1 cellular context compared by ENCODE assay signal in the genomic region with DNA sequence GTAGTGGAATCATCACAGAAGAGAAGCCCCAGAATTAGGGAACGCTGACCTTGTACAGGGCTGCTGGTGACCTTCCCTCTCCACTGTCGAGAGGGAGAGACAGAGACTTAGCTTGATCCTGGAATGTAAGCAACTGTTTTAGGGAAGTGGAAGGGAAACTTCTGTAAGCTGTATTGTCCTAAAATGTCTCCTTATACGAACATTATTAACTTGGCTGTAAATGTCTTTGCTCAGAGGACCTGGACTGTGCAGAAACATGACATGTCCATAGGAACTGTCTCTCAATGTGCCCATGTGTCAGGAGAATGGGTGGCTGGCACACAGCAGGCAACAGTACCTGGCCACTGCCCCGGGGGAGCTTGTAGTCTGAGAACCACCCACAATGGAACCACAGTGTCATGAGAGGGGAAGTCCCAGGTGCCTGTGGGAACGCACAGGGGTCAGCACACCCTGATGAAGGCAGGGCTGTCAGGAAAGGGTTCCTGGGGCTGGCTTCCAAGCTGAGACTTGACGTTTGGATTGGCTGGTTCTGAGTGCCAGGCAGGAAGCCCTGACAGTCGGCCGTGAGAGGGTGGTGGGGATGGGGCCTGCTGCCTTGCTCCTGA.
A peak's percentile ranks its signal among the peaks of the same experiment; 100 is the strongest.
TF ChIP-seq lines count a peak whose summit lies in the region.

No MANE protein-coding gene starts in this region.

TF ChIP-seq in K562, 482 proteins besides CTCF, POLR2A, EP300 and RAD21 (continued from another document):
- TF ChIP-seq, protein P1, sequence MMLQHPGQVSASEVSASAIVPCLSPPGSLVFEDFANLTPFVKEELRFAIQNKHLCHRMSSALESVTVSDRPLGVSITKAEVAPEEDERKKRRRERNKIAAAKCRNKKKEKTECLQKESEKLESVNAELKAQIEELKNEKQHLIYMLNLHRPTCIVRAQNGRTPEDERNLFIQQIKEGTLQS (IDR thresholded peaks at IDR 0.05): no peak
- TF ChIP-seq, protein P1 (CRISPR knock-in tag; conservative IDR thresholded peaks at IDR 0.05): no peak
- TF ChIP-seq POLR2AphosphoS5 (IDR thresholded peaks at IDR 0.05; ENCODE audit: control insufficient read depth, insufficient read depth, low read depth, low read length): no peak
- TF ChIP-seq CTBP1 (IDR thresholded peaks at IDR 0.05; ENCODE audit: borderline replicate concordance): no peak
- TF ChIP-seq, protein P2, sequence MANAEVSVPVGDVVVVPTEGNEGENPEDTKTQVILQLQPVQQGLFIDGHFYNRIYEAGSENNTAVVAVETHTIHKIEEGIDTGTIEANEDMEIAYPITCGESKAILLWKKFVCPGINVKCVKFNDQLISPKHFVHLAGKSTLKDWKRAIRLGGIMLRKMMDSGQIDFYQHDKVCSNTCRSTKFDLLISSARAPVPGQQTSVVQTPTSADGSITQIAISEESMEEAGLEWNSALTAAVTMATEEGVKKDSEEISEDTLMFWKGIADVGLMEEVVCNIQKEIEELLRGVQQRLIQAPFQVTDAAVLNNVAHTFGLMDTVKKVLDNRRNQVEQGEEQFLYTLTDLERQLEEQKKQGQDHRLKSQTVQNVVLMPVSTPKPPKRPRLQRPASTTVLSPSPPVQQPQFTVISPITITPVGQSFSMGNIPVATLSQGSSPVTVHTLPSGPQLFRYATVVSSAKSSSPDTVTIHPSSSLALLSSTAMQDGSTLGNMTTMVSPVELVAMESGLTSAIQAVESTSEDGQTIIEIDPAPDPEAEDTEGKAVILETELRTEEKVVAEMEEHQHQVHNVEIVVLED (CRISPR knock-in tag; IDR thresholded peaks at IDR 0.05): no peak
- no peak for TF ChIP-seq ZNF445 (CRISPR knock-in tag; IDR thresholded peaks at IDR 0.05; ENCODE audit: low read depth)
- TF ChIP-seq CCAR2 (IDR thresholded peaks at IDR 0.05; ENCODE audit: low read depth, low read length): no peak
- no peak for TF ChIP-seq ZKSCAN8 (CRISPR knock-in tag; IDR thresholded peaks at IDR 0.05)
- no peak for TF ChIP-seq HDAC6 (IDR thresholded peaks at IDR 0.05; ENCODE audit: low read depth, low read length)
- TF ChIP-seq SPI1 (IDR thresholded peaks at IDR 0.05; ENCODE audit: borderline replicate concordance, low read depth, low read length): peak; percentile 74
- peak; percentile 56; the same call in 1 of the 2 replicates for TF ChIP-seq DMBX1 (CRISPR knock-in tag; IDR thresholded peaks at IDR 0.05; ENCODE audit: borderline replicate concordance)
- 0 out of 2 replicates have a peak, but pooled peaks have one; percentile 25 for TF ChIP-seq SMAD4 (CRISPR knock-in tag; conservative IDR thresholded peaks at IDR 0.05)
- no peak for TF ChIP-seq SMARCA4 (IDR thresholded peaks at IDR 0.05)
- TF ChIP-seq MXI1 (IDR thresholded peaks at IDR 0.05; ENCODE audit: low read depth, low read length): no peak
- no peak for TF ChIP-seq ZC3H4 (CRISPR knock-in tag; IDR thresholded peaks at IDR 0.05; ENCODE audit: borderline replicate concordance)
- TF ChIP-seq CXXC5 (CRISPR knock-in tag; IDR thresholded peaks at IDR 0.05): peak; percentile 19; the same call in 1 of the 2 replicates
- no peak for TF ChIP-seq SMAD3 (CRISPR knock-in tag; conservative IDR thresholded peaks at IDR 0.05)
- no peak for TF ChIP-seq ZNF41 (CRISPR knock-in tag; conservative IDR thresholded peaks at IDR 0.05)
- TF ChIP-seq DACH1 (IDR thresholded peaks at IDR 0.05; ENCODE audit: partially characterized antibody): no peak
- TF ChIP-seq BRF1 (IDR thresholded peaks at IDR 0.05; ENCODE audit: borderline replicate concordance, extremely low read depth, insufficient read length): no peak
- no peak for TF ChIP-seq BRCA1 (IDR thresholded peaks at IDR 0.05)
- no peak for TF ChIP-seq BRCA1 (CRISPR knock-in tag; IDR thresholded peaks at IDR 0.05)
- TF ChIP-seq ETV5 (CRISPR knock-in tag; IDR thresholded peaks at IDR 0.05; ENCODE audit: low read depth): peak; percentile 45; the same call in 1 of the 2 replicates
- TF ChIP-seq ATF1 (CRISPR knock-in tag; IDR thresholded peaks at IDR 0.05): no peak
- TF ChIP-seq ATF1 (tag; IDR thresholded peaks at IDR 0.05): 0 out of 2 replicates have a peak, but pooled peaks have one; percentile 23
- TF ChIP-seq ZNF707 (CRISPR knock-in tag; conservative IDR thresholded peaks at IDR 0.05): no peak
TF ChIP-seq in K562: peak in this region for 8.
